In genomic region chr17:7184647-7185046, GRCh38 we compare ENCODE assay signal across 1 cellular context.
TF ChIP-seq lines count a peak whose summit lies in the region.

No MANE protein-coding gene starts in this region.

TF ChIP-seq in HepG2, 621 proteins besides CTCF, POLR2A, EP300 and RAD21:
- 0 out of 2 replicates have a peak, but pooled peaks have one; percentile 12 for TF ChIP-seq ZSCAN21 (CRISPR knock-in tag; IDR thresholded peaks at IDR 0.05; ENCODE audit: borderline replicate concordance)
- no peak for TF ChIP-seq TBX2 (CRISPR knock-in tag; IDR thresholded peaks at IDR 0.05; ENCODE audit: borderline replicate concordance)
- TF ChIP-seq RORA (CRISPR knock-in tag; IDR thresholded peaks at IDR 0.05), result no peak
- no peak for TF ChIP-seq PRDM15 (CRISPR knock-in tag; IDR thresholded peaks at IDR 0.05)
- no peak for TF ChIP-seq MEIS1 (CRISPR knock-in tag; IDR thresholded peaks at IDR 0.05; ENCODE audit: borderline replicate concordance)
- peak; percentile 12; the same call in 1 of the 2 replicates for TF ChIP-seq ATF7-NPFF (CRISPR knock-in tag; IDR thresholded peaks at IDR 0.05; ENCODE audit: low read depth)
- no peak for TF ChIP-seq ZNF343 (CRISPR knock-in tag; IDR thresholded peaks at IDR 0.05)
- no peak for TF ChIP-seq NCOA1 (CRISPR knock-in tag; IDR thresholded peaks at IDR 0.05)
- peak; percentile 3; the same call in 1 of the 2 replicates for TF ChIP-seq DMAP1 (CRISPR knock-in tag; IDR thresholded peaks at IDR 0.05)
- no peak for TF ChIP-seq ZNF710 (CRISPR knock-in tag; IDR thresholded peaks at IDR 0.05; ENCODE audit: borderline replicate concordance)
- 0 out of 2 replicates have a peak, but pooled peaks have one; percentile 12 for TF ChIP-seq KAT7 (CRISPR knock-in tag; IDR thresholded peaks at IDR 0.05; ENCODE audit: borderline replicate concordance)
- TF ChIP-seq ZC3H13 (CRISPR knock-in tag; IDR thresholded peaks at IDR 0.05), result no peak
- no peak for TF ChIP-seq MXD4 (CRISPR knock-in tag; IDR thresholded peaks at IDR 0.05)
- no peak for TF ChIP-seq RERE (CRISPR knock-in tag; IDR thresholded peaks at IDR 0.05; ENCODE audit: low read depth)
- TF ChIP-seq HMG20A (CRISPR knock-in tag; IDR thresholded peaks at IDR 0.05; ENCODE audit: borderline replicate concordance), result no peak
- TF ChIP-seq ZNF629 (CRISPR knock-in tag; conservative IDR thresholded peaks at IDR 0.05), result peak; percentile 95
- TF ChIP-seq ZMYM2 (CRISPR knock-in tag; IDR thresholded peaks at IDR 0.05), result 0 out of 2 replicates have a peak, but pooled peaks have one; percentile 2
- no peak for TF ChIP-seq ZNF841 (CRISPR knock-in tag; IDR thresholded peaks at IDR 0.05; ENCODE audit: borderline replicate concordance)
- TF ChIP-seq ZNF556 (CRISPR knock-in tag; IDR thresholded peaks at IDR 0.05; ENCODE audit: borderline replicate concordance), result no peak
- no peak for TF ChIP-seq ZNF251 (CRISPR knock-in tag; IDR thresholded peaks at IDR 0.05)
- TF ChIP-seq THYN1 (CRISPR knock-in tag; IDR thresholded peaks at IDR 0.05; ENCODE audit: borderline replicate concordance, low read depth), result no peak
- no peak for TF ChIP-seq SYNCRIP (IDR thresholded peaks at IDR 0.05; ENCODE audit: insufficient read depth, low read depth, low read length)
- TF ChIP-seq AHR (CRISPR knock-in tag; IDR thresholded peaks at IDR 0.05), result no peak
- TF ChIP-seq SNAPC2 (CRISPR knock-in tag; IDR thresholded peaks at IDR 0.05), result no peak
- TF ChIP-seq ZNF543 (CRISPR knock-in tag; IDR thresholded peaks at IDR 0.05), result 0 out of 2 replicates have a peak, but pooled peaks have one; percentile 15
- TF ChIP-seq FLYWCH1 (CRISPR knock-in tag; IDR thresholded peaks at IDR 0.05), result no peak
- 0 out of 2 replicates have a peak, but pooled peaks have one; percentile 25 for TF ChIP-seq BRCA1 (CRISPR knock-in tag; IDR thresholded peaks at IDR 0.05)
- no peak for TF ChIP-seq ZNF768 (CRISPR knock-in tag; IDR thresholded peaks at IDR 0.05)
- TF ChIP-seq ZNF20 (CRISPR knock-in tag; IDR thresholded peaks at IDR 0.05), result no peak
- no peak for TF ChIP-seq ELF1 (CRISPR knock-in tag; IDR thresholded peaks at IDR 0.05)
- TF ChIP-seq ZNF883 (CRISPR knock-in tag; IDR thresholded peaks at IDR 0.05; ENCODE audit: not compliant biosample characterization), result no peak
- peak; percentile 98 for TF ChIP-seq ZNF691 (CRISPR knock-in tag; IDR thresholded peaks at IDR 0.05; ENCODE audit: borderline replicate concordance, low read depth)
